Comparison of ENCODE assay signal across 1 cellular context in the genomic region with DNA sequence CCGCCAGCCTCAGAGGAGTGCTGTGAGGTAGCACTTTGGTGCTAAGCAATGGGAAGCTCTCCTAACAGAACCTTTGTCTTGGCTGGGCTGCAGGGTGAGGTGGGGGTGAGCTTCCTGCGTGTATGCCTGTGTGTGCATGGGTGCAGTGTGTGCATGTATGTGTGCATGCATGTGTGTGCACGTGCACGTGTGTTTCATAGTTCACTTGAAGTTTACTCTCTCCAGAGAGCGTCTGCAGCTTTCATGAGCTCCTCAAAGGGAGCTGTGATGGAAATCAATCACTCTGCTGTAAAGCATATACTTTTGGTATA.
A peak's percentile ranks its signal among the peaks of the same experiment; 100 is the strongest.
TF ChIP-seq lines count a peak whose summit lies in the region.

No MANE protein-coding gene starts in this region.

TF ChIP-seq in K562, 482 proteins besides CTCF, POLR2A, EP300 and RAD21:
- TF ChIP-seq ADNP (tag; IDR thresholded peaks at IDR 0.05), result no peak
- no peak for TF ChIP-seq ZEB2 (IDR thresholded peaks at IDR 0.05)
- TF ChIP-seq, protein P1, sequence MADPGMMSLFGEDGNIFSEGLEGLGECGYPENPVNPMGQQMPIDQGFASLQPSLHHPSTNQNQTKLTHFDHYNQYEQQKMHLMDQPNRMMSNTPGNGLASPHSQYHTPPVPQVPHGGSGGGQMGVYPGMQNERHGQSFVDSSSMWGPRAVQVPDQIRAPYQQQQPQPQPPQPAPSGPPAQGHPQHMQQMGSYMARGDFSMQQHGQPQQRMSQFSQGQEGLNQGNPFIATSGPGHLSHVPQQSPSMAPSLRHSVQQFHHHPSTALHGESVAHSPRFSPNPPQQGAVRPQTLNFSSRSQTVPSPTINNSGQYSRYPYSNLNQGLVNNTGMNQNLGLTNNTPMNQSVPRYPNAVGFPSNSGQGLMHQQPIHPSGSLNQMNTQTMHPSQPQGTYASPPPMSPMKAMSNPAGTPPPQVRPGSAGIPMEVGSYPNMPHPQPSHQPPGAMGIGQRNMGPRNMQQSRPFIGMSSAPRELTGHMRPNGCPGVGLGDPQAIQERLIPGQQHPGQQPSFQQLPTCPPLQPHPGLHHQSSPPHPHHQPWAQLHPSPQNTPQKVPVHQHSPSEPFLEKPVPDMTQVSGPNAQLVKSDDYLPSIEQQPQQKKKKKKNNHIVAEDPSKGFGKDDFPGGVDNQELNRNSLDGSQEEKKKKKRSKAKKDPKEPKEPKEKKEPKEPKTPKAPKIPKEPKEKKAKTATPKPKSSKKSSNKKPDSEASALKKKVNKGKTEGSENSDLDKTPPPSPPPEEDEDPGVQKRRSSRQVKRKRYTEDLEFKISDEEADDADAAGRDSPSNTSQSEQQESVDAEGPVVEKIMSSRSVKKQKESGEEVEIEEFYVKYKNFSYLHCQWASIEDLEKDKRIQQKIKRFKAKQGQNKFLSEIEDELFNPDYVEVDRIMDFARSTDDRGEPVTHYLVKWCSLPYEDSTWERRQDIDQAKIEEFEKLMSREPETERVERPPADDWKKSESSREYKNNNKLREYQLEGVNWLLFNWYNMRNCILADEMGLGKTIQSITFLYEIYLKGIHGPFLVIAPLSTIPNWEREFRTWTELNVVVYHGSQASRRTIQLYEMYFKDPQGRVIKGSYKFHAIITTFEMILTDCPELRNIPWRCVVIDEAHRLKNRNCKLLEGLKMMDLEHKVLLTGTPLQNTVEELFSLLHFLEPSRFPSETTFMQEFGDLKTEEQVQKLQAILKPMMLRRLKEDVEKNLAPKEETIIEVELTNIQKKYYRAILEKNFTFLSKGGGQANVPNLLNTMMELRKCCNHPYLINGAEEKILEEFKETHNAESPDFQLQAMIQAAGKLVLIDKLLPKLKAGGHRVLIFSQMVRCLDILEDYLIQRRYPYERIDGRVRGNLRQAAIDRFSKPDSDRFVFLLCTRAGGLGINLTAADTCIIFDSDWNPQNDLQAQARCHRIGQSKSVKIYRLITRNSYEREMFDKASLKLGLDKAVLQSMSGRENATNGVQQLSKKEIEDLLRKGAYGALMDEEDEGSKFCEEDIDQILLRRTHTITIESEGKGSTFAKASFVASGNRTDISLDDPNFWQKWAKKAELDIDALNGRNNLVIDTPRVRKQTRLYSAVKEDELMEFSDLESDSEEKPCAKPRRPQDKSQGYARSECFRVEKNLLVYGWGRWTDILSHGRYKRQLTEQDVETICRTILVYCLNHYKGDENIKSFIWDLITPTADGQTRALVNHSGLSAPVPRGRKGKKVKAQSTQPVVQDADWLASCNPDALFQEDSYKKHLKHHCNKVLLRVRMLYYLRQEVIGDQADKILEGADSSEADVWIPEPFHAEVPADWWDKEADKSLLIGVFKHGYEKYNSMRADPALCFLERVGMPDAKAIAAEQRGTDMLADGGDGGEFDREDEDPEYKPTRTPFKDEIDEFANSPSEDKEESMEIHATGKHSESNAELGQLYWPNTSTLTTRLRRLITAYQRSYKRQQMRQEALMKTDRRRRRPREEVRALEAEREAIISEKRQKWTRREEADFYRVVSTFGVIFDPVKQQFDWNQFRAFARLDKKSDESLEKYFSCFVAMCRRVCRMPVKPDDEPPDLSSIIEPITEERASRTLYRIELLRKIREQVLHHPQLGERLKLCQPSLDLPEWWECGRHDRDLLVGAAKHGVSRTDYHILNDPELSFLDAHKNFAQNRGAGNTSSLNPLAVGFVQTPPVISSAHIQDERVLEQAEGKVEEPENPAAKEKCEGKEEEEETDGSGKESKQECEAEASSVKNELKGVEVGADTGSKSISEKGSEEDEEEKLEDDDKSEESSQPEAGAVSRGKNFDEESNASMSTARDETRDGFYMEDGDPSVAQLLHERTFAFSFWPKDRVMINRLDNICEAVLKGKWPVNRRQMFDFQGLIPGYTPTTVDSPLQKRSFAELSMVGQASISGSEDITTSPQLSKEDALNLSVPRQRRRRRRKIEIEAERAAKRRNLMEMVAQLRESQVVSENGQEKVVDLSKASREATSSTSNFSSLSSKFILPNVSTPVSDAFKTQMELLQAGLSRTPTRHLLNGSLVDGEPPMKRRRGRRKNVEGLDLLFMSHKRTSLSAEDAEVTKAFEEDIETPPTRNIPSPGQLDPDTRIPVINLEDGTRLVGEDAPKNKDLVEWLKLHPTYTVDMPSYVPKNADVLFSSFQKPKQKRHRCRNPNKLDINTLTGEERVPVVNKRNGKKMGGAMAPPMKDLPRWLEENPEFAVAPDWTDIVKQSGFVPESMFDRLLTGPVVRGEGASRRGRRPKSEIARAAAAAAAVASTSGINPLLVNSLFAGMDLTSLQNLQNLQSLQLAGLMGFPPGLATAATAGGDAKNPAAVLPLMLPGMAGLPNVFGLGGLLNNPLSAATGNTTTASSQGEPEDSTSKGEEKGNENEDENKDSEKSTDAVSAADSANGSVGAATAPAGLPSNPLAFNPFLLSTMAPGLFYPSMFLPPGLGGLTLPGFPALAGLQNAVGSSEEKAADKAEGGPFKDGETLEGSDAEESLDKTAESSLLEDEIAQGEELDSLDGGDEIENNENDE (IDR thresholded peaks at IDR 0.05; ENCODE audit: low read depth, low read length), result no peak
- no peak for TF ChIP-seq MXI1 (IDR thresholded peaks at IDR 0.05; ENCODE audit: low read depth, low read length)
- TF ChIP-seq, protein P2, sequence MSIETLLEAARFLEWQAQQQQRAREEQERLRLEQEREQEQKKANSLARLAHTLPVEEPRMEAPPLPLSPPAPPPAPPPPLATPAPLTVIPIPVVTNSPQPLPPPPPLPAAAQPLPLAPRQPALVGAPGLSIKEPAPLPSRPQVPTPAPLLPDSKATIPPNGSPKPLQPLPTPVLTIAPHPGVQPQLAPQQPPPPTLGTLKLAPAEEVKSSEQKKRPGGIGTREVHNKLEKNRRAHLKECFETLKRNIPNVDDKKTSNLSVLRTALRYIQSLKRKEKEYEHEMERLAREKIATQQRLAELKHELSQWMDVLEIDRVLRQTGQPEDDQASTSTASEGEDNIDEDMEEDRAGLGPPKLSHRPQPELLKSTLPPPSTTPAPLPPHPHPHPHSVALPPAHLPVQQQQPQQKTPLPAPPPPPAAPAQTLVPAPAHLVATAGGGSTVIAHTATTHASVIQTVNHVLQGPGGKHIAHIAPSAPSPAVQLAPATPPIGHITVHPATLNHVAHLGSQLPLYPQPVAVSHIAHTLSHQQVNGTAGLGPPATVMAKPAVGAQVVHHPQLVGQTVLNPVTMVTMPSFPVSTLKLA (conservative IDR thresholded peaks at IDR 0.05), result no peak
- TF ChIP-seq BCOR (IDR thresholded peaks at IDR 0.05), result 0 out of 2 replicates have a peak, but pooled peaks have one; percentile 10
- TF ChIP-seq, protein P3, sequence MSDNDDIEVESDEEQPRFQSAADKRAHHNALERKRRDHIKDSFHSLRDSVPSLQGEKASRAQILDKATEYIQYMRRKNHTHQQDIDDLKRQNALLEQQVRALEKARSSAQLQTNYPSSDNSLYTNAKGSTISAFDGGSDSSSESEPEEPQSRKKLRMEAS (CRISPR knock-in tag; IDR thresholded peaks at IDR 0.05), result 0 out of 2 replicates have a peak, but pooled peaks have one; percentile 29
- TF ChIP-seq KDM1A (IDR thresholded peaks at IDR 0.05), result 0 out of 4 replicates have a peak, but pooled peaks of 1 of the 2 experiments have one; percentile 27
- TF ChIP-seq, protein P4, sequence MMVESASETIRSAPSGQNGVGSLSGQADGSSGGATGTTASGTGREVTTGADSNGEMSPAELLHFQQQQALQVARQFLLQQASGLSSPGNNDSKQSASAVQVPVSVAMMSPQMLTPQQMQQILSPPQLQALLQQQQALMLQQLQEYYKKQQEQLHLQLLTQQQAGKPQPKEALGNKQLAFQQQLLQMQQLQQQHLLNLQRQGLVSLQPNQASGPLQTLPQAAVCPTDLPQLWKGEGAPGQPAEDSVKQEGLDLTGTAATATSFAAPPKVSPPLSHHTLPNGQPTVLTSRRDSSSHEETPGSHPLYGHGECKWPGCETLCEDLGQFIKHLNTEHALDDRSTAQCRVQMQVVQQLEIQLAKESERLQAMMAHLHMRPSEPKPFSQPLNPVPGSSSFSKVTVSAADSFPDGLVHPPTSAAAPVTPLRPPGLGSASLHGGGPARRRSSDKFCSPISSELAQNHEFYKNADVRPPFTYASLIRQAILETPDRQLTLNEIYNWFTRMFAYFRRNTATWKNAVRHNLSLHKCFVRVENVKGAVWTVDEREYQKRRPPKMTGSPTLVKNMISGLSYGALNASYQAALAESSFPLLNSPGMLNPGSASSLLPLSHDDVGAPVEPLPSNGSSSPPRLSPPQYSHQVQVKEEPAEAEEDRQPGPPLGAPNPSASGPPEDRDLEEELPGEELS (CRISPR knock-in tag; IDR thresholded peaks at IDR 0.05; ENCODE audit: borderline replicate concordance), result no peak
- no peak for TF ChIP-seq MTA2 (IDR thresholded peaks at IDR 0.05; ENCODE audit: low read depth)
- no peak for TF ChIP-seq MCM5 (IDR thresholded peaks at IDR 0.05; ENCODE audit: low read depth)
- TF ChIP-seq BHLHE40 (IDR thresholded peaks at IDR 0.05; ENCODE audit: low read length), result peak; percentile 48; the same call in 1 of the 2 replicates
TF ChIP-seq in K562: peak in this region for 4.
